Comparison of ENCODE assay signal across 11 cellular contexts in the genomic region with DNA sequence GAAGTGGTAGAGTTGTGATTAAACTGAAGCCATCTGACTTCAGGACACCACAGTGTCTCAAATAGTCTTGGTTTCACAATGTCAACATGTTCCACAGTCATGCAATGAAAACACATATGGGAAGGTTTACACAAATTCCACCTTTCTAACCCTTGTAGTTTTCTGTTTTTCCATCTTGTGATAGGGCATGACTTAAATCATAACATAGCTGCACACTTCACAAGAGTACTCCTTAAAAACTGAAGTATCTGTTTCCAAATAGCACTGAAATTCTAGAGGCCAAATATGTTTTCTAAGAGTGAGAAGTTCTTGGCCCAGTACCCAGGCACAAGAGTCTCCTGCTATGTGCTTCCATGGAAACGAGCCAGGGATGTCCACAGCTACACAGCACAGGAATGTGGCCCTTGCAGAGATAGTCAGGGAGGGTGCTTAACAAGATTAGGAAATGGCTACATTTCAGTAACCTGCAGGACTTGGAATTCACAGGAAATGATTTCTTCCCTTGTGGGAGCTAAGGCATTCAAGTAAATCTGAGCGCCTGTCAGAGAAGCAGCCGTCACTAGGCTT.
A peak's percentile ranks its signal among the peaks of the same experiment; 100 is the strongest.
DNase-seq lines count a peak whose midpoint lies in the region; ATAC-seq, FAIRE-seq and TF ChIP-seq lines count a peak whose summit lies in the region.
"Had no signal": no experiment of that assay in that cellular context is flagged by ENCODE, and none has a peak within 500 bp of the region (broad histone marks: within the 10 kb centered on the region; RNA-seq: fewer than 3 reads in every experiment).

No MANE protein-coding gene starts in this region.

- peak; percentile 49 for FAIRE-seq in RCC 7860 (lab: Jason Lieb, UNC)

- H3K36me3 ChIP-seq in BE2C = no peaks in the 10 kb centered on the region
- H3K36me3 ChIP-seq: thoracic aorta had no signal

- DNase-seq in BE2C = peak; percentile 10
- DNase-seq in RCC 7860 (ENCODE audit: low spot score) = peak; percentile 63
- peak; percentile 99 for DNase-seq in fibroblast of villous mesenchyme (ENCODE audit: low read depth)
- peak; percentile 34 for DNase-seq in omental fat pad (ENCODE audit: low spot score)
- DNase-seq in amygdala (lab: John Stamatoyannopoulos, UW) = no peak
- DNase-seq: activated T-cell treated with anti-CD3 and anti-CD28 coated beads, Interleukin-2, amount 50 U/mL, for 4 hours; NCI-H82 had no signal

- H3K4me1 ChIP-seq in BE2C = no peaks in the 10 kb centered on the region

- no peak overlapping the region for H3K4me3 ChIP-seq in BE2C (ENCODE audit: low read depth, low read length)
- no peak overlapping the region for H3K4me3 ChIP-seq in fibroblast of villous mesenchyme (ENCODE audit: low read depth, low read length)
- H3K4me3 ChIP-seq: thoracic aorta had no signal

- no peak for TF ChIP-seq CTCF in BE2C (IDR thresholded peaks at IDR 0.05; ENCODE audit: low read depth, low read length)
- no peak for TF ChIP-seq CTCF in fibroblast of villous mesenchyme (IDR thresholded peaks at IDR 0.05; ENCODE audit: insufficient read depth, low read depth, low read length)
- no peak for TF ChIP-seq CTCF in omental fat pad (IDR thresholded peaks at IDR 0.05)

- ATAC-seq in omental fat pad (ENCODE audit: low FRiP score) (peak; percentile 98), GM21723 (IDR thresholded peaks at IDR 0.05; ENCODE audit: unreplicated experiment) (no peak), HG03354 (IDR thresholded peaks at IDR 0.05; ENCODE audit: poor library complexity, severe bottlenecking, unreplicated experiment) (no peak), HG03457 (IDR thresholded peaks at IDR 0.05; ENCODE audit: unreplicated experiment) (no peak)
- ATAC-seq: activated T-cell treated with anti-CD3 and anti-CD28 coated beads, Interleukin-2, amount 50 U/mL, for 4 hours had no signal

- H3K27me3 ChIP-seq in BE2C = no peaks in the 10 kb centered on the region

- no peaks in the 10 kb centered on the region for H3K9me3 ChIP-seq in BE2C
- H3K9me3 ChIP-seq: thoracic aorta had no signal

Comparison
In these comparisons a context has a peak if more than half of its experiments do, and no peak if none do; other contexts are left out.
1. DNase-seq: peak in BE2C (single experiment), RCC 7860 (single experiment), fibroblast of villous mesenchyme (single experiment) and omental fat pad (single experiment); none in amygdala (0 of 56).